Comparison of ENCODE assay signal across 13 cellular contexts in genomic region chr5:82313016-82313415, GRCh38. TPM values are rescaled to one million over a fixed set of nuclear protein-coding genes. Genes with fewer than 3 reads are reported as not detected.
A peak's percentile ranks its signal among the peaks of the same experiment; 100 is the strongest.
DNase-seq lines count a peak whose midpoint lies in the region; ATAC-seq, FAIRE-seq and TF ChIP-seq lines count a peak whose summit lies in the region.
"Had no signal": no experiment of that assay in that cellular context is flagged by ENCODE, and none has a peak within 500 bp of the region (broad histone marks: within the 10 kb centered on the region; RNA-seq: fewer than 3 reads in every experiment).

No MANE protein-coding gene starts in this region.

- H3K4me1 ChIP-seq in HCT116 (ENCODE audit: control insufficient read depth in 1 of 2, insufficient read depth in 2 of 2, low read length in 2 of 2) (peaks cover 17 to 18% of the 10 kb centered on the region in 2 experiments), small intestine (ENCODE audit: control insufficient read depth in 2 of 2, insufficient read depth in 1 of 2, low read depth in 1 of 2, low read length in 1 of 2) (peaks cover 0 to 6% of the 10 kb centered on the region in 2 donors)
- H3K4me1 ChIP-seq: HAP-1 had no signal

- POLR2A ChIA-PET in HCT116 (lab: Charles Lee) (no interaction called here), WTC11 (lab: Charles Lee) (no interaction called here)

- H3K4me2 ChIP-seq in HCT116 (ENCODE audit: low read length) = peak overlapping the region; percentile 61

- H3K27ac Mint-ChIP-seq in WTC11 = no peak overlapping the region
- H3K27ac Mint-ChIP-seq: activated naive CD8-positive, alpha-beta T cell treated with anti-CD3 and anti-CD28 coated beads for 36 hours; T-helper 17 cell had no signal

- H3K4me1 Mint-ChIP-seq in WTC11 = peaks cover 19% of the 10 kb centered on the region
- H3K4me1 Mint-ChIP-seq: activated naive CD8-positive, alpha-beta T cell treated with anti-CD3 and anti-CD28 coated beads for 36 hours; T-helper 17 cell had no signal

- H3K4me3 Mint-ChIP-seq in WTC11 = no peak overlapping the region
- H3K4me3 Mint-ChIP-seq: activated naive CD8-positive, alpha-beta T cell treated with anti-CD3 and anti-CD28 coated beads for 36 hours; T-helper 17 cell had no signal

- H3K9me3 Mint-ChIP-seq in WTC11 = peaks cover 16% of the 10 kb centered on the region

- peak overlapping the region; percentile 53 for H3K27ac ChIP-seq in HCT116 (ENCODE audit: low read depth, low read length)
- no peak overlapping the region for H3K27ac ChIP-seq in small intestine (ENCODE audit: low read depth in 1 of 2, low read length in 1 of 2)

- TF ChIP-seq CTCF in HCT116 (IDR thresholded peaks at IDR 0.05 in 2 of 3, conservative IDR thresholded peaks at IDR 0.05 in 1 of 3; ENCODE audit: borderline replicate concordance in 1 of 3, insufficient read depth in 1 of 3, low read depth in 2 of 3, low read length in 2 of 3) (no peak), WTC11 (IDR thresholded peaks at IDR 0.05) (no peak)

- H3K27me3 Mint-ChIP-seq in WTC11 (ENCODE audit: low read depth) = peaks cover 8% of the 10 kb centered on the region
- H3K27me3 Mint-ChIP-seq: activated naive CD8-positive, alpha-beta T cell treated with anti-CD3 and anti-CD28 coated beads for 36 hours had no signal

- DNase-seq in HCT116 (ENCODE audit: low read depth, low spot score) = peak; percentile 36
- no peak for DNase-seq in WTC11 (ENCODE audit: low spot score)
- DNase-seq in left cardiac atrium = no peak
- peak; percentile 66 for DNase-seq in small intestine
- no peak for DNase-seq in stimulated activated CD4-positive, alpha-beta T cell treated with anti-CD3 and anti-CD28 coated beads, Interleukin-1b, Interleukin-23, amount 100 ng/mL, for 48 hours
- DNase-seq in HTR-8/SVneo (ENCODE audit: insufficient read length, low spot score) = no peak
- DNase-seq in NCI-H128 (lab: John Stamatoyannopoulos, UW; ENCODE audit: unreplicated experiment) = no peak
- DNase-seq: DMS153 had no signal

- TF ChIP-seq RAD21 in HCT116 (IDR thresholded peaks at IDR 0.05; ENCODE audit: low read depth) = no peak

- peak overlapping the region; percentile 1; the same call in 1 of the 2 replicates for H3K9ac ChIP-seq in HCT116 (ENCODE audit: low read length)

- no peaks in the 10 kb centered on the region for H4K20me1 ChIP-seq in HCT116 (ENCODE audit: insufficient read depth)

- H3K36me3 Mint-ChIP-seq in WTC11 = peaks cover 8% of the 10 kb centered on the region

- H3K9me3 ChIP-seq in HCT116 (ENCODE audit: control insufficient read depth in 1 of 2, insufficient read depth in 1 of 2, low read depth in 1 of 2, low read length in 2 of 2) (no peaks in the 10 kb centered on the region), small intestine (ENCODE audit: control insufficient read depth, low read depth) (no peaks in the 10 kb centered on the region)
- H3K9me3 ChIP-seq: HAP-1 had no signal

- 16 to 50% (median 31%) methylated on average over 5 of the region's 5 CpGs for WGBS in small intestine, 3 donors

- H3K79me2 ChIP-seq in HCT116 (ENCODE audit: insufficient read depth, low read length) = no peaks in the 10 kb centered on the region

- CTCF ChIA-PET in HCT116 (lab: Charles Lee) (interaction anchor here (1.3 to 3.6 kb wide), 3 partner anchors 35 to 1296 kb away, joined by 3 to 16 read pairs (median 8); no protein-coding TSS in a partner anchor), WTC11 (lab: Charles Lee) (interaction anchor here (0.6 to 3.2 kb wide), 6 partner anchors 34 to 759 kb away, joined by 3 to 17 read pairs (median 5); no protein-coding TSS in a partner anchor)

- BruUV-seq in HCT116 (replicated peaks; lab: Mats Ljungman, UMichigan) = no TSS peak

- intact Hi-C loops in HCT116 (cut with micrococcal nuclease) (loop anchor here (10.0 kb wide), 1 partner anchor 1402 kb away; no protein-coding TSS in a partner anchor), left cardiac atrium (cut with DNase I) (loop anchor here in 1 of 2 donors (2.0 kb wide), 1 partner anchor 1250 kb away; no protein-coding TSS in a partner anchor)

- FAIRE-seq in small intestine (lab: Jason Lieb, UNC) (no peak), HTR-8/SVneo (lab: Jason Lieb, UNC) (no peak)
- FAIRE-seq: colon had no signal

- TF ChIP-seq POLR2A in HCT116 (IDR thresholded peaks at IDR 0.05; ENCODE audit: borderline replicate concordance, extremely low read depth, insufficient read depth, insufficient read length) = no peak

- no peaks in the 10 kb centered on the region for H3K9me2 ChIP-seq in HCT116 (ENCODE audit: insufficient read depth)

- RAD21 ChIA-PET in HCT116 (lab: Charles Lee; ENCODE audit: low non-redundant PET in 1 of 2, low total read pairs in 2 of 2, uncharacterized antibody in 2 of 2, unreplicated experiment in 2 of 2) = interaction anchor here in 1 of 2 experiments (1.0 kb wide), 1 partner anchor 44 kb away, joined by 3 read pairs; no protein-coding TSS in a partner anchor

- H3K36me3 ChIP-seq in HCT116 (ENCODE audit: control insufficient read depth in 1 of 2, insufficient read depth in 2 of 2, low read length in 2 of 2) (no peaks in the 10 kb centered on the region), small intestine (ENCODE audit: control insufficient read depth in 2 of 2, insufficient read depth in 2 of 2, low read length in 2 of 2) (no peaks in the 10 kb centered on the region)
- H3K36me3 ChIP-seq: HAP-1 had no signal

- H3K27me3 ChIP-seq in HCT116 (ENCODE audit: insufficient read depth, low read length) = no peaks in the 10 kb centered on the region
- no peaks in the 10 kb centered on the region for H3K27me3 ChIP-seq in small intestine (ENCODE audit: control insufficient read depth in 2 of 2, insufficient read depth in 2 of 2, low read length in 2 of 2)

- ATAC-seq in HCT116 (peak; percentile 83), WTC11 (peak; percentile 41), left cardiac atrium (peak; percentile 82 to 86), HG02610 (IDR thresholded peaks at IDR 0.05; ENCODE audit: unreplicated experiment) (no peak)
- ATAC-seq: T-helper 17 cell had no signal

- H2AFZ ChIP-seq in HCT116 (ENCODE audit: low read depth, low read length, poor library complexity, severe bottlenecking) = peak overlapping the region; percentile 5

- peak overlapping the region in 1 of 2 experiments; percentile 29; a peak in 1 of 4 replicates for H3K4me3 ChIP-seq in HCT116 (replicated peaks in 1 of 2; ENCODE audit: low read depth in 1 of 2, low read length in 2 of 2)
- no peak overlapping the region for H3K4me3 ChIP-seq in small intestine (ENCODE audit: low read depth in 1 of 2, low read length in 2 of 2)
- H3K4me3 ChIP-seq: HAP-1 had no signal

TF ChIP-seq in HCT116, 20 proteins besides CTCF, POLR2A, EP300 and RAD21 (continues in another document):
- no peak for TF ChIP-seq EZH2 (IDR thresholded peaks at IDR 0.05)
- peak; percentile 19; the same call in 1 of the 2 replicates for TF ChIP-seq SP1 (IDR thresholded peaks at IDR 0.05; ENCODE audit: low read depth)
- no peak for TF ChIP-seq POLR2AphosphoS5 (IDR thresholded peaks at IDR 0.05; ENCODE audit: low read depth, low read length)
- TF ChIP-seq EZH2phosphoT487 (IDR thresholded peaks at IDR 0.05; ENCODE audit: borderline replicate concordance) = no peak
- no peak for TF ChIP-seq SIN3A (IDR thresholded peaks at IDR 0.05; ENCODE audit: low read depth)
- no peak for TF ChIP-seq YY1 (IDR thresholded peaks at IDR 0.05; ENCODE audit: extremely low read depth, insufficient replicate concordance, low read depth, low read length)
- TF ChIP-seq ZFX (IDR thresholded peaks at IDR 0.05) = no peak
- no peak for TF ChIP-seq ZNF274 (IDR thresholded peaks at IDR 0.05; ENCODE audit: low read depth, low read length)
- no peak for TF ChIP-seq SRF (IDR thresholded peaks at IDR 0.05; ENCODE audit: low read depth)

TF ChIP-seq in WTC11, 78 proteins besides CTCF, POLR2A, EP300 and RAD21 (continues in another document):
- TF ChIP-seq ZNF232 (CRISPR knock-in tag; IDR thresholded peaks at IDR 0.05) (no peak), NFATC4 (CRISPR knock-in tag; IDR thresholded peaks at IDR 0.05) (no peak), ATF1 (CRISPR knock-in tag; IDR thresholded peaks at IDR 0.05) (no peak), SP1 (CRISPR knock-in tag; conservative IDR thresholded peaks at IDR 0.05) (no peak), ZNF671 (CRISPR knock-in tag; IDR thresholded peaks at IDR 0.05) (no peak), OVOL2 (CRISPR knock-in tag; IDR thresholded peaks at IDR 0.05; ENCODE audit: borderline replicate concordance) (no peak), CREB1 (CRISPR knock-in tag; IDR thresholded peaks at IDR 0.05) (no peak)
- TF ChIP-seq, protein P1, sequence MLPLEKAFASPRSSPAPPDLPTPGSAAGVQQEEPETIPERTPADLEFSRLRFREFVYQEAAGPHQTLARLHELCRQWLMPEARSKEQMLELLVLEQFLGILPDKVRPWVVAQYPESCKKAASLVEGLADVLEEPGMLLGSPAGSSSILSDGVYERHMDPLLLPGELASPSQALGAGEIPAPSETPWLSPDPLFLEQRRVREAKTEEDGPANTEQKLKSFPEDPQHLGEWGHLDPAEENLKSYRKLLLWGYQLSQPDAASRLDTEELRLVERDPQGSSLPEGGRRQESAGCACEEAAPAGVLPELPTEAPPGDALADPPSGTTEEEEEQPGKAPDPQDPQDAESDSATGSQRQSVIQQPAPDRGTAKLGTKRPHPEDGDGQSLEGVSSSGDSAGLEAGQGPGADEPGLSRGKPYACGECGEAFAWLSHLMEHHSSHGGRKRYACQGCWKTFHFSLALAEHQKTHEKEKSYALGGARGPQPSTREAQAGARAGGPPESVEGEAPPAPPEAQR (CRISPR knock-in tag; IDR thresholded peaks at IDR 0.05) = no peak
- TF ChIP-seq, protein P2, sequence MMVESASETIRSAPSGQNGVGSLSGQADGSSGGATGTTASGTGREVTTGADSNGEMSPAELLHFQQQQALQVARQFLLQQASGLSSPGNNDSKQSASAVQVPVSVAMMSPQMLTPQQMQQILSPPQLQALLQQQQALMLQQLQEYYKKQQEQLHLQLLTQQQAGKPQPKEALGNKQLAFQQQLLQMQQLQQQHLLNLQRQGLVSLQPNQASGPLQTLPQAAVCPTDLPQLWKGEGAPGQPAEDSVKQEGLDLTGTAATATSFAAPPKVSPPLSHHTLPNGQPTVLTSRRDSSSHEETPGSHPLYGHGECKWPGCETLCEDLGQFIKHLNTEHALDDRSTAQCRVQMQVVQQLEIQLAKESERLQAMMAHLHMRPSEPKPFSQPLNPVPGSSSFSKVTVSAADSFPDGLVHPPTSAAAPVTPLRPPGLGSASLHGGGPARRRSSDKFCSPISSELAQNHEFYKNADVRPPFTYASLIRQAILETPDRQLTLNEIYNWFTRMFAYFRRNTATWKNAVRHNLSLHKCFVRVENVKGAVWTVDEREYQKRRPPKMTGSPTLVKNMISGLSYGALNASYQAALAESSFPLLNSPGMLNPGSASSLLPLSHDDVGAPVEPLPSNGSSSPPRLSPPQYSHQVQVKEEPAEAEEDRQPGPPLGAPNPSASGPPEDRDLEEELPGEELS (CRISPR knock-in tag; IDR thresholded peaks at IDR 0.05) = no peak

RNA-seq across cellular contexts. Expression of gene RPS23, which starts 34.9 kb away (rescaled TPM):
- total RNA-seq in HCT116 (2021; ENCODE audit: unreplicated experiment) = 2,206 TPM
- 3,981 and 5,272 TPM in 2 replicates for polyA plus RNA-seq in HCT116 (2012)
- 2,589 to 2,799 TPM (median 2,697 TPM) in 3 replicates for total RNA-seq in WTC11 (2021)
- total RNA-seq in left cardiac atrium = 1,000 to 10,000 TPM; 1,197 to 1,309 TPM
- 1,000 to 10,000 TPM; 1,779 to 3,946 (median 3,518) TPM for polyA plus RNA-seq in small intestine

Comparison
In these comparisons a context has a peak if more than half of its experiments do, and no peak if none do; other contexts are left out.
1. DNase-seq: peak in HCT116 (single experiment) and small intestine (single experiment); none in WTC11 (single experiment), left cardiac atrium (single experiment), stimulated activated CD4-positive, alpha-beta T cell treated with anti-CD3 and anti-CD28 coated beads, Interleukin-1b, Interleukin-23, amount 100 ng/mL, for 48 hours (single experiment), HTR-8/SVneo (single experiment) and NCI-H128 (single experiment).
2. Of the 4 proteins assayed by ChIP-seq in both WTC11 and HCT116: peak only in WTC11: none; only in HCT116: SP1; in both: none; in neither: 3.